Comparison of ENCODE assay signal across 8 cellular contexts in the genomic region with DNA sequence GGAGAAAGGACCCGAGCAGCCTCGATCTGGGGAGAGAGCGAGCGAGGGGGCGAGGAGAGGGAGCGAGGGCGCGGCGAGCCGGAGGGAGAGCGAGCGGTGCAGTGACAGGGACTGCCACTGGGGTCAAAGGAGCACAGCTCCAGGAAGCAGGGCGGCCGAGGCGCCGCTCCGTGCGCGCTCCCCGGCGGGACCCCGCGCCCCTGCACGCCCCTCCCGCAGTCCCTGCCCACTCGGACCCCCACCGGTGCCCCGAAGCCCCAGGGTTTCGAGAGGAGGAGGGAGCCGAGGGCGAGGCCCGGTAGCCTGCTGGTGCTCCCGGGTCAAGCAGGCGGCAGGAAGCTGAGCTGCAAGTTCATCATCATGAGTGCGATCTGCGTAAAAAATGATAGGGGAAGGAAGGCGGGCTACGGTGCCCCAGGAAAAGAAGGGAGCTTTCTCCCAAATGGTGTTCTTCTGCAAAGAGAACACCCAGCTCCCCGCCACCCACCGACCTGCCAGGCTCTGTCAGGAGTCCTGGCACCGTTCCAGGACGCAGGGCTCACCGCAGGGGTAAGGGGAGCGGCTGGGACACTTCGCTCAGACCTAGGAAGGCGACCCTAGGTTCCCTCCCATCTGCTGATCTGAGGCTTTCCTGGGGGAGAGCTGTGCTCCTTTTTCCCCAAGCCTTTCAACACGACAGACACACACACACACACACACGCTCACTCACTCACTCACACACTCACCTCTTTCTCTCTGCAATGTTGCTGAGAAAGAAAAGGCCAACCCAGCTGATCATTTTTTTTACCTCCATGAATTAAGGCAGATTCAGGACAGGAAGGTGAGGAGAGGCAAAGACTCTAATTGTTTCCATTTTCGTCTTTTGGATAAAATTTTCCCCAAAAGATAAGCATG. TPM values are rescaled to one million over a fixed set of nuclear protein-coding genes. Genes with fewer than 3 reads are reported as not detected.
DNase-seq lines count a peak whose midpoint lies in the region; ATAC-seq and FAIRE-seq lines count a peak whose summit lies in the region.

A gene with protein sequence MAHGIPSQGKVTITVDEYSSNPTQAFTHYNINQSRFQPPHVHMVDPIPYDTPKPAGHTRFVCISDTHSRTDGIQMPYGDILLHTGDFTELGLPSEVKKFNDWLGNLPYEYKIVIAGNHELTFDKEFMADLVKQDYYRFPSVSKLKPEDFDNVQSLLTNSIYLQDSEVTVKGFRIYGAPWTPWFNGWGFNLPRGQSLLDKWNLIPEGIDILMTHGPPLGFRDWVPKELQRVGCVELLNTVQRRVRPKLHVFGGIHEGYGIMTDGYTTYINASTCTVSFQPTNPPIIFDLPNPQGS (minus strand): TSS at position 103 of the 894 bp plus-strand sequence. CDS start 5,980 bp downstream, outside the sequence.

- H3K79me1 ChIP-seq in neuronal stem cell (ENCODE audit: low read depth, low read length): peaks cover 9% of the 10 kb centered on the region

- DNase-seq in activated CD4-positive, CD25-positive, alpha-beta regulatory T cell treated with anti-CD3 and anti-CD28 coated beads, Interleukin-2, amount 50 U/mL, for 72 hours: peak; percentile 29
- DNase-seq in frontal cortex (ENCODE audit: low spot score in 2 of 2) (peak; percentile 63 to 65), neuronal stem cell (ENCODE audit: low spot score) (peak; percentile 79), NCI-H446 treated with DMSO at 0.1 percent for 48 hours (lab: John Stamatoyannopoulos, UW) (no peak), kidney glomerular epithelial cell (lab: John Stamatoyannopoulos, UW) (no peak)

- peak within 1 kb of the TSS; percentile 58 for H2BK12ac ChIP-seq in neuronal stem cell (ENCODE audit: low read length)

- H3K9me3 ChIP-seq in ES-I3 (ENCODE audit: control insufficient read depth, insufficient read depth, low read length) (no peaks in the 10 kb centered on the region), neuronal stem cell (replicated peaks in 1 of 2; ENCODE audit: control insufficient read depth in 2 of 2, insufficient read depth in 1 of 2, low read depth in 1 of 2, low read length in 2 of 2) (no peaks in the 10 kb centered on the region)

- peak within 1 kb of the TSS; percentile 96 for H3K4me2 ChIP-seq in neuronal stem cell (ENCODE audit: insufficient read depth, low read length, poor library complexity, severe bottlenecking)

- H3K4me1 ChIP-seq in ES-I3 (ENCODE audit: insufficient read depth, low read length) (peaks cover 8% of the 10 kb centered on the region), neuronal stem cell (ENCODE audit: control insufficient read depth in 2 of 2, insufficient read depth in 1 of 2, low read depth in 1 of 2, low read length in 2 of 2) (peaks cover 0 to 6% of the 10 kb centered on the region in 2 donors)

- H4K91ac ChIP-seq in neuronal stem cell (ENCODE audit: low read depth, low read length, poor library complexity): peak within 1 kb of the TSS; percentile 85

- H4K8ac ChIP-seq in neuronal stem cell (ENCODE audit: low read depth, low read length): peak within 1 kb of the TSS; percentile 3

- H3K27ac ChIP-seq in neuronal stem cell (replicated peaks; ENCODE audit: low read length): peak within 1 kb of the TSS; percentile 84

- H2BK120ac ChIP-seq in neuronal stem cell (ENCODE audit: low read depth, low read length): peak within 1 kb of the TSS; percentile 92

- H3K36me3 ChIP-seq in ES-I3 (ENCODE audit: insufficient read depth, low read length) (no peaks in the 10 kb centered on the region), neuronal stem cell (replicated peaks in 1 of 2; ENCODE audit: control insufficient read depth in 2 of 2, insufficient read depth in 2 of 2, low read length in 2 of 2) (no peaks in the 10 kb centered on the region)

- peak within 1 kb of the TSS; percentile 89 for H2BK15ac ChIP-seq in neuronal stem cell (ENCODE audit: low read length)

- peak within 1 kb of the TSS; percentile 89 for H3K14ac ChIP-seq in neuronal stem cell (ENCODE audit: low read length)

- peak within 1 kb of the TSS; percentile 99 for H2AFZ ChIP-seq in neuronal stem cell (ENCODE audit: low read length)

- H3K4me3 ChIP-seq in neuronal stem cell (ENCODE audit: low read length in 2 of 2): peak within 1 kb of the TSS; percentile 42 to 84

- no CpG with 5 or more reads among the region's 49 CpGs for WGBS in neuronal stem cell (ENCODE audit: extremely low coverage in 2 of 2, insufficient read length in 2 of 2, insufficient replicate concordance in 1 of 2), 2 donors

- FAIRE-seq in frontal cortex (lab: Jason Lieb, UNC): no peak

- ATAC-seq in GM19397 (IDR thresholded peaks at IDR 0.05; ENCODE audit: unreplicated experiment) (peak; percentile 92), HG03457 (IDR thresholded peaks at IDR 0.05; ENCODE audit: unreplicated experiment) (peak; percentile 92)

- H3K4ac ChIP-seq in neuronal stem cell (ENCODE audit: low read length): no peak within 1 kb of the TSS

- peak within 1 kb of the TSS; percentile 98 for H3K18ac ChIP-seq in neuronal stem cell (ENCODE audit: low read length)

- H2AK5ac ChIP-seq in neuronal stem cell (ENCODE audit: low read depth, low read length): no peak within 1 kb of the TSS

- H2BK5ac ChIP-seq in neuronal stem cell (ENCODE audit: low read length): peak within 1 kb of the TSS; percentile 94

- peak within 1 kb of the TSS; percentile 85 for H3K9ac ChIP-seq in ES-I3 (ENCODE audit: low read depth, low read length)
- H3K9ac ChIP-seq in neuronal stem cell (ENCODE audit: low read depth, low read length, poor library complexity): peak within 1 kb of the TSS; percentile 91

- peaks cover 0 to 69% (median 9%) of the 10 kb centered on the region in 3 experiments for H3K27me3 ChIP-seq in neuronal stem cell (ENCODE audit: control insufficient read depth in 3 of 3, insufficient read depth in 3 of 3, low read depth in 1 of 3, low read length in 3 of 3)

- H3K23ac ChIP-seq in neuronal stem cell (ENCODE audit: low read depth, low read length, poor library complexity): peak within 1 kb of the TSS; percentile 20

RNA-seq across cellular contexts. Expression of the gene that starts here (rescaled TPM):
- 63.2 TPM for total RNA-seq in frontal cortex
- polyA plus RNA-seq in neuronal stem cell (2013, experiment 1 of 2): 6.3 TPM
- polyA plus RNA-seq in neuronal stem cell (2013, experiment 2 of 2): 6.8 TPM

Comparison
In these comparisons a context has a peak if more than half of its experiments do, and no peak if none do; other contexts are left out.
1. DNase-seq: peak in activated CD4-positive, CD25-positive, alpha-beta regulatory T cell treated with anti-CD3 and anti-CD28 coated beads, Interleukin-2, amount 50 U/mL, for 72 hours (single experiment), frontal cortex (2 of 2) and neuronal stem cell (single experiment); none in NCI-H446 treated with DMSO at 0.1 percent for 48 hours (single experiment) and kidney glomerular epithelial cell (single experiment).